In genomic region chr11:88434333-88434976, GRCh38 we compare ENCODE assay signal across 17 cellular contexts.
DNase-seq lines count a peak whose midpoint lies in the region; ATAC-seq and TF ChIP-seq lines count a peak whose summit lies in the region.
"Had no signal": no experiment of that assay in that cellular context is flagged by ENCODE, and none has a peak within 500 bp of the region (broad histone marks: within the 10 kb centered on the region; RNA-seq: fewer than 3 reads in every experiment).

No MANE protein-coding gene starts in this region.

- H3K27me3 ChIP-seq in IMR-90 (ENCODE audit: control insufficient read depth, insufficient read depth, low read length), result no peaks in the 10 kb centered on the region
- H3K27me3 ChIP-seq in foreskin keratinocyte, result no peaks in the 10 kb centered on the region
- H3K27me3 ChIP-seq: adrenal gland, neural progenitor cell, stomach, upper lobe of left lung had no signal

- H3K9me1 ChIP-seq in IMR-90 (ENCODE audit: insufficient read depth, low read length), result peaks cover 3% of the 10 kb centered on the region; the same call in 1 of the 2 replicates

- TF ChIP-seq POLR2A in IMR-90 (IDR thresholded peaks at IDR 0.05; ENCODE audit: low read depth, low read length), result no peak

- intact Hi-C loops in IMR-90 (cut with micrococcal nuclease), result no loop called here

- no peak overlapping the region for H3K4me2 ChIP-seq in IMR-90 (ENCODE audit: low read depth, low read length)
- H3K4me2 ChIP-seq: neural progenitor cell had no signal

- WGBS in IMR-90 (ENCODE audit: extremely low coverage in 2 of 2, insufficient read length in 1 of 2), 2 experiments, result 97% methylated on average over 4 of the region's 8 CpGs; no CpG with 5 or more reads in 1 of the 2 experiments

- BruUV-seq in IMR-90 (replicated peaks; lab: Mats Ljungman, UMichigan), result no TSS peak

- no peak overlapping the region for H2AK9ac ChIP-seq in IMR-90 (replicated peaks; ENCODE audit: low read depth, low read length, poor library complexity)

- POLR2A ChIA-PET in IMR-90 (lab: Charles Lee; ENCODE audit: unreplicated experiment), result no interaction called here

- no peak overlapping the region for H3K4me3 ChIP-seq in IMR-90 (ENCODE audit: insufficient read depth, low read depth, low read length)
- H3K4me3 ChIP-seq: adrenal gland, neural progenitor cell, stomach, upper lobe of left lung had no signal

- peaks cover 2% of the 10 kb centered on the region for H3K9me3 ChIP-seq in IMR-90 (ENCODE audit: control insufficient read depth, insufficient read depth, low read length)
- H3K9me3 ChIP-seq: adrenal gland, stomach, upper lobe of left lung had no signal

- peak; percentile 12 for DNase-seq in NCI-H748 (lab: John Stamatoyannopoulos, UW; ENCODE audit: unreplicated experiment)
- no peak for DNase-seq in NCI-H748 treated with DMSO at 0.1 percent for 48 hours (lab: John Stamatoyannopoulos, UW)
- no peak for DNase-seq in IMR-90
- peak; percentile 22 for DNase-seq in RPMI8226
- peak in 1 of 2 donors; percentile 70 for DNase-seq in foreskin keratinocyte
- no peak for DNase-seq in cortex of kidney (lab: John Stamatoyannopoulos, UW)
- DNase-seq in progenitor cell of endocrine pancreas (ENCODE audit: low spot score, unreplicated experiment), result no peak
- no peak for DNase-seq in stimulated activated CD4-positive, alpha-beta T cell treated with anti-CD3 and anti-CD28 coated beads, Interleukin-4, amount 100 ng/mL, for 24 hours
- DNase-seq: ACHN, adrenal gland, foreskin melanocyte, NCI-H2029, NCI-H526 treated with DMSO at 0.1 percent for 48 hours, stomach, upper lobe of left lung had no signal

- no peak overlapping the region for H3K27ac Mint-ChIP-seq in progenitor cell of endocrine pancreas
- H3K27ac Mint-ChIP-seq: CD4-positive, CD25-positive, alpha-beta regulatory T cell; neural progenitor cell had no signal

- no peak overlapping the region for H2BK120ac ChIP-seq in IMR-90 (ENCODE audit: low read depth, low read length)

- no peak overlapping the region for H3K56ac ChIP-seq in IMR-90 (ENCODE audit: extremely low read depth, insufficient read depth, low read length)

- CTCF ChIA-PET in IMR-90 (lab: Yijun Ruan, JAX), result no interaction called here

- H3K4me1 ChIP-seq in IMR-90 (ENCODE audit: control insufficient read depth, insufficient read depth, low read length) (peaks cover 2% of the 10 kb centered on the region; the same call in 1 of the 2 replicates), foreskin keratinocyte (peaks cover 4% of the 10 kb centered on the region)
- H3K4me1 ChIP-seq: adrenal gland, neural progenitor cell, stomach, upper lobe of left lung had no signal

- H3K79me1 ChIP-seq in IMR-90 (ENCODE audit: low read depth in 1 of 2, low read length in 2 of 2), result no peaks in the 10 kb centered on the region

- in situ Hi-C loops in IMR-90 (cut with MboI; ENCODE audit: low sequenced_read_pairs), result no loop called here

- H4K5ac ChIP-seq in IMR-90 (ENCODE audit: low read depth, low read length), result no peak overlapping the region

- H4K20me1 ChIP-seq in IMR-90 (ENCODE audit: insufficient read depth, low read length), result no peaks in the 10 kb centered on the region

- H3K23ac ChIP-seq in IMR-90 (ENCODE audit: low read depth, low read length), result no peak overlapping the region

- H3K4me1 Mint-ChIP-seq in progenitor cell of endocrine pancreas (ENCODE audit: low read depth), result no peaks in the 10 kb centered on the region
- H3K4me1 Mint-ChIP-seq: neural progenitor cell had no signal

- H3K4me3 Mint-ChIP-seq in progenitor cell of endocrine pancreas (ENCODE audit: low read depth), result no peak overlapping the region
- H3K4me3 Mint-ChIP-seq: CD4-positive, CD25-positive, alpha-beta regulatory T cell; neural progenitor cell had no signal

- H3K27ac ChIP-seq in IMR-90 (ENCODE audit: insufficient read depth, low read length), result no peak overlapping the region
- H3K27ac ChIP-seq in foreskin keratinocyte, result peak overlapping the region; percentile 28
- H3K27ac ChIP-seq: adrenal gland, neural progenitor cell, stomach, upper lobe of left lung had no signal

- no peak for ATAC-seq in IMR-90 (ENCODE audit: low read depth)
- ATAC-seq in foreskin keratinocyte, result peak; percentile 63

- H2BK5ac ChIP-seq in IMR-90 (ENCODE audit: low read depth, low read length, poor library complexity, severe bottlenecking), result no peak overlapping the region

- peak overlapping the region; percentile 21; the same call in 1 of the 2 replicates for H3K14ac ChIP-seq in IMR-90 (replicated peaks; ENCODE audit: low read depth, low read length)

- dilution Hi-C loops in IMR-90 (cut with HindIII; ENCODE audit: low sequenced_read_pairs, unreplicated experiment), result no loop called here

- no peaks in the 10 kb centered on the region for H3K36me3 Mint-ChIP-seq in progenitor cell of endocrine pancreas (ENCODE audit: insufficient read depth)
- H3K36me3 Mint-ChIP-seq: CD4-positive, CD25-positive, alpha-beta regulatory T cell; neural progenitor cell had no signal

- no peaks in the 10 kb centered on the region for H3K27me3 Mint-ChIP-seq in progenitor cell of endocrine pancreas

- no peak overlapping the region for H4K91ac ChIP-seq in IMR-90 (ENCODE audit: insufficient read depth, low read depth, low read length)

- no peak overlapping the region for H2AFZ ChIP-seq in IMR-90 (replicated peaks; ENCODE audit: low read length, poor library complexity)
- H2AFZ ChIP-seq: neural progenitor cell had no signal

- no peak overlapping the region for H4K8ac ChIP-seq in IMR-90 (ENCODE audit: low read depth in 2 of 2, low read length in 2 of 2)

- no peak overlapping the region; the same call in 2 of the 3 replicates for H2BK15ac ChIP-seq in IMR-90 (ENCODE audit: low read depth, low read length)

- TF ChIP-seq CTCF in IMR-90 (conservative IDR thresholded peaks at IDR 0.05; ENCODE audit: low read depth, low read length), result no peak
- TF ChIP-seq CTCF in foreskin keratinocyte (conservative IDR thresholded peaks at IDR 0.05), result peak; percentile 59
- no peak for TF ChIP-seq CTCF in progenitor cell of endocrine pancreas (IDR thresholded peaks at IDR 0.05; ENCODE audit: unreplicated experiment)

- no peak overlapping the region for H3K9ac ChIP-seq in IMR-90 (ENCODE audit: low read depth, low read length)
- H3K9ac ChIP-seq: neural progenitor cell had no signal

- no peak for TF ChIP-seq RAD21 in IMR-90 (IDR thresholded peaks at IDR 0.05; ENCODE audit: low read length)

- H3K4ac ChIP-seq in IMR-90 (ENCODE audit: low read depth, low read length), result no peak overlapping the region

- H3K18ac ChIP-seq in IMR-90 (ENCODE audit: low read depth, low read length), result peak overlapping the region; percentile 64; the same call in 1 of the 2 replicates

- no peak overlapping the region for H2AK5ac ChIP-seq in IMR-90 (ENCODE audit: low read depth, low read length)

- H3K36me3 ChIP-seq in IMR-90 (ENCODE audit: control insufficient read depth, insufficient read depth, low read length), result no peaks in the 10 kb centered on the region
- H3K36me3 ChIP-seq: adrenal gland, neural progenitor cell, stomach, upper lobe of left lung had no signal

- H2BK20ac ChIP-seq in IMR-90 (ENCODE audit: low read depth, low read length), result no peak overlapping the region

- peaks cover 4% of the 10 kb centered on the region for H3K9me3 Mint-ChIP-seq in progenitor cell of endocrine pancreas (ENCODE audit: low read depth)

TF ChIP-seq in IMR-90, 13 proteins besides CTCF, POLR2A, EP300 and RAD21:
- TF ChIP-seq NFE2L2 (IDR thresholded peaks at IDR 0.05; ENCODE audit: low read depth, low read length) (peak; percentile 83), MXI1 (IDR thresholded peaks at IDR 0.05; ENCODE audit: borderline replicate concordance, low read depth, low read length) (no peak)
TF ChIP-seq in IMR-90: peak in this region for 1.

Comparison
In these comparisons a context has a peak if more than half of its experiments do, and no peak if none do; other contexts are left out.
1. DNase-seq: peak in NCI-H748 (single experiment) and RPMI8226 (single experiment); none in NCI-H748 treated with DMSO at 0.1 percent for 48 hours (single experiment), IMR-90 (single experiment), cortex of kidney (single experiment), progenitor cell of endocrine pancreas (single experiment) and stimulated activated CD4-positive, alpha-beta T cell treated with anti-CD3 and anti-CD28 coated beads, Interleukin-4, amount 100 ng/mL, for 24 hours (single experiment).